ENCODE assay signal across 1 cellular context in genomic region chr17:4553669-4554068, GRCh38.
TF ChIP-seq lines count a peak whose summit lies in the region.

No MANE protein-coding gene starts in this region.

TF ChIP-seq in HepG2, 621 proteins besides CTCF, POLR2A, EP300 and RAD21:
- TF ChIP-seq STAT6 (CRISPR knock-in tag; IDR thresholded peaks at IDR 0.05; ENCODE audit: borderline replicate concordance): no peak
- no peak for TF ChIP-seq ZNF543 (CRISPR knock-in tag; IDR thresholded peaks at IDR 0.05)
- TF ChIP-seq THAP11 (CRISPR knock-in tag; IDR thresholded peaks at IDR 0.05): no peak
